18 cellular contexts compared by ENCODE assay signal in the genomic region with DNA sequence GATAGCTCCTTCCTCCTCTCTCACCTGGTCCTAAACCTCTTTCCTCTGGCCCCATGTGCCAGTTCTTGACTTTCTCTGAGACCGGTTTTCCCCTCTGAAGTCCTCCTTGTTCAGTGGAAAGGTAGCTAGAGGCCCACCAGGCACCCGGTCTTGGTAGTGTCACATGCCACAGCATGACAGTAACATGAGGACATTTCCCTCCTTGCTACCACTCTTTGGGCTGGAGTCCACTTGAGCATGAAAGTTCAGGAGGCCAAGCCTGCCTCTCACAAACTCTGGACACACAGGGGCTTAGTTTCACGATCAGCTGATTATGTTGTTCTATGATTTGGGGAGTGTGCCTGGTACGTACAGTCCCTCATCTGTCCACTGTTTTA. TPM values are rescaled to one million over a fixed set of nuclear protein-coding genes. Genes with fewer than 3 reads are reported as not detected.
DNase-seq lines count a peak whose midpoint lies in the region; ATAC-seq and TF ChIP-seq lines count a peak whose summit lies in the region.
"Had no signal": no experiment of that assay in that cellular context is flagged by ENCODE, and none has a peak within 500 bp of the region (broad histone marks: within the 10 kb centered on the region; RNA-seq: fewer than 3 reads in every experiment).

No MANE protein-coding gene starts in this region.

- TF ChIP-seq POLR2A in gastroesophageal sphincter (IDR thresholded peaks at IDR 0.05) = no peak
- no peak for TF ChIP-seq POLR2A in gastrocnemius medialis (IDR thresholded peaks at IDR 0.05)
- no peak for TF ChIP-seq POLR2A in uterus (IDR thresholded peaks at IDR 0.05)

- 12 to 49% methylated on average over 3 to 4 of the region's 4 CpGs for WGBS in gastroesophageal sphincter (ENCODE audit: low coverage in 1 of 2), 2 donors

- no peak for DNase-seq in left ventricle myocardium inferior
- no peak for DNase-seq in cardiac septum (ENCODE audit: low spot score)
- DNase-seq in gastrocnemius medialis = peak in 1 of 2 donors; percentile 76
- DNase-seq in uterus = no peak
- no peak for DNase-seq in activated T-helper 1 cell treated with anti-CD3 and anti-CD28 coated beads, Interleukin-12 subunit alpha, Interleukin-12 subunit beta, Interleukin-2, Interleukin-4 antibody, amounts not matched to agents 30 ng/mL and 10 ng/mL and 1 ng/mL, durations not matched to agents 14 hours and 24 hours and 36 hours (ENCODE audit: low spot score)
- no peak for DNase-seq in glutamatergic neuron
- DNase-seq: activated naive CD4-positive, alpha-beta T cell treated with anti-CD3 and anti-CD28 coated beads, Interleukin-2, amount 10 ng/mL, durations not matched to agents 7 days and 5 days; activated T-cell treated with anti-CD3 and anti-CD28 coated beads for 4 hours; CD4-positive, alpha-beta T cell; effector memory CD4-positive, alpha-beta T cell; natural killer cell; NCI-H2081; NCI-H69; stimulated activated CD4-positive, alpha-beta T cell treated with anti-CD3 and anti-CD28 coated beads, Interleukin-2, amount 100 ng/mL, for 48 hours had no signal

- H3K27ac Mint-ChIP-seq in activated T-helper 1 cell treated with anti-CD3 and anti-CD28 coated beads, Interleukin-12 subunit alpha, Interleukin-12 subunit beta, Interleukin-2, Interleukin-4 antibody, amounts not matched to agents 30 ng/mL and 10 ng/mL and 1 ng/mL, durations not matched to agents 14 hours and 24 hours and 36 hours = no peak overlapping the region
- H3K27ac Mint-ChIP-seq in glutamatergic neuron (ENCODE audit: unreplicated experiment) = no peak overlapping the region
- H3K27ac Mint-ChIP-seq: activated naive CD4-positive, alpha-beta T cell treated with anti-CD3 and anti-CD28 coated beads, Interleukin-2, amount 10 ng/mL, durations not matched to agents 7 days and 5 days; CD4-positive, alpha-beta T cell; natural killer cell had no signal

- peak overlapping the region; percentile 94 for H3K27ac ChIP-seq in left ventricle myocardium inferior (replicated peaks)
- peak overlapping the region; percentile 6 to 98 (median 90) for H3K27ac ChIP-seq in gastroesophageal sphincter
- peak overlapping the region; percentile 97 to 100 (median 99) for H3K27ac ChIP-seq in gastrocnemius medialis
- H3K27ac ChIP-seq in uterus = peak overlapping the region; percentile 95 to 99
- H3K27ac ChIP-seq: A549 had no signal

- TF ChIP-seq CTCF in left ventricle myocardium inferior (IDR thresholded peaks at IDR 0.05; ENCODE audit: borderline replicate concordance) (no peak), gastroesophageal sphincter (IDR thresholded peaks at IDR 0.05) (no peak), gastrocnemius medialis (IDR thresholded peaks at IDR 0.05 in 4 of 5, conservative IDR thresholded peaks at IDR 0.05 in 1 of 5) (no peak), uterus (IDR thresholded peaks at IDR 0.05) (no peak), glutamatergic neuron (IDR thresholded peaks at IDR 0.05; ENCODE audit: partially characterized antibody, unreplicated experiment) (no peak)

- H3K27me3 ChIP-seq in left ventricle myocardium inferior (ENCODE audit: low read depth) = no peaks in the 10 kb centered on the region
- H3K27me3 ChIP-seq in gastroesophageal sphincter = no peaks in the 10 kb centered on the region
- H3K27me3 ChIP-seq in gastrocnemius medialis = no peaks in the 10 kb centered on the region
- no peaks in the 10 kb centered on the region for H3K27me3 ChIP-seq in uterus

- in situ Hi-C loops in gastrocnemius medialis (cut with MboI; ENCODE audit: low sequenced_read_pairs in 4 of 4) = no loop called here

- H3K4me3 Mint-ChIP-seq in activated T-helper 1 cell treated with anti-CD3 and anti-CD28 coated beads, Interleukin-12 subunit alpha, Interleukin-12 subunit beta, Interleukin-2, Interleukin-4 antibody, amounts not matched to agents 30 ng/mL and 10 ng/mL and 1 ng/mL, durations not matched to agents 14 hours and 24 hours and 36 hours = no peak overlapping the region
- no peak overlapping the region for H3K4me3 Mint-ChIP-seq in glutamatergic neuron (ENCODE audit: unreplicated experiment)
- H3K4me3 Mint-ChIP-seq: activated naive CD4-positive, alpha-beta T cell treated with anti-CD3 and anti-CD28 coated beads, Interleukin-2, amount 10 ng/mL, durations not matched to agents 7 days and 5 days; CD4-positive, alpha-beta T cell; natural killer cell had no signal

- peaks cover 10% of the 10 kb centered on the region for H3K4me1 Mint-ChIP-seq in activated T-helper 1 cell treated with anti-CD3 and anti-CD28 coated beads, Interleukin-12 subunit alpha, Interleukin-12 subunit beta, Interleukin-2, Interleukin-4 antibody, amounts not matched to agents 30 ng/mL and 10 ng/mL and 1 ng/mL, durations not matched to agents 14 hours and 24 hours and 36 hours (ENCODE audit: low read depth)
- H3K4me1 Mint-ChIP-seq in glutamatergic neuron (ENCODE audit: low read depth, unreplicated experiment) = peaks cover 28% of the 10 kb centered on the region
- H3K4me1 Mint-ChIP-seq: activated naive CD4-positive, alpha-beta T cell treated with anti-CD3 and anti-CD28 coated beads, Interleukin-2, amount 10 ng/mL, durations not matched to agents 7 days and 5 days had no signal

- ATAC-seq in gastroesophageal sphincter (no peak), gastrocnemius medialis (peak; percentile 46 to 55), GM21737 (IDR thresholded peaks at IDR 0.05; ENCODE audit: unreplicated experiment) (no peak)
- ATAC-seq: A549, natural killer cell, SK-N-SH treated with all-trans-retinoic acid at 6 μM for 48 hours had no signal

- peaks cover 100% of the 10 kb centered on the region for H3K4me1 ChIP-seq in left ventricle myocardium inferior
- peaks cover 23 to 100% (median 72%) of the 10 kb centered on the region in 3 donors for H3K4me1 ChIP-seq in gastroesophageal sphincter
- H3K4me1 ChIP-seq in gastrocnemius medialis = peaks cover 98 to 100% of the 10 kb centered on the region in 2 donors
- H3K4me1 ChIP-seq in uterus = peaks cover 21 to 40% of the 10 kb centered on the region in 2 donors

- no peak for TF ChIP-seq EP300 in gastroesophageal sphincter (IDR thresholded peaks at IDR 0.05)

- no peaks in the 10 kb centered on the region for H3K36me3 Mint-ChIP-seq in activated T-helper 1 cell treated with anti-CD3 and anti-CD28 coated beads, Interleukin-12 subunit alpha, Interleukin-12 subunit beta, Interleukin-2, Interleukin-4 antibody, amounts not matched to agents 30 ng/mL and 10 ng/mL and 1 ng/mL, durations not matched to agents 14 hours and 24 hours and 36 hours (ENCODE audit: low read depth)
- H3K36me3 Mint-ChIP-seq in glutamatergic neuron (ENCODE audit: unreplicated experiment) = no peaks in the 10 kb centered on the region
- H3K36me3 Mint-ChIP-seq: activated naive CD4-positive, alpha-beta T cell treated with anti-CD3 and anti-CD28 coated beads, Interleukin-2, amount 10 ng/mL, durations not matched to agents 7 days and 5 days; natural killer cell had no signal

- H3K27me3 Mint-ChIP-seq in activated T-helper 1 cell treated with anti-CD3 and anti-CD28 coated beads, Interleukin-12 subunit alpha, Interleukin-12 subunit beta, Interleukin-2, Interleukin-4 antibody, amounts not matched to agents 30 ng/mL and 10 ng/mL and 1 ng/mL, durations not matched to agents 14 hours and 24 hours and 36 hours (ENCODE audit: insufficient read depth) = peaks cover 7% of the 10 kb centered on the region
- H3K27me3 Mint-ChIP-seq in glutamatergic neuron (ENCODE audit: unreplicated experiment) = peaks cover 9% of the 10 kb centered on the region
- H3K27me3 Mint-ChIP-seq: CD4-positive, alpha-beta T cell had no signal

- H3K9me3 Mint-ChIP-seq in activated T-helper 1 cell treated with anti-CD3 and anti-CD28 coated beads, Interleukin-12 subunit alpha, Interleukin-12 subunit beta, Interleukin-2, Interleukin-4 antibody, amounts not matched to agents 30 ng/mL and 10 ng/mL and 1 ng/mL, durations not matched to agents 14 hours and 24 hours and 36 hours = no peaks in the 10 kb centered on the region
- peaks cover 7% of the 10 kb centered on the region for H3K9me3 Mint-ChIP-seq in glutamatergic neuron (ENCODE audit: unreplicated experiment)
- H3K9me3 Mint-ChIP-seq: activated naive CD4-positive, alpha-beta T cell treated with anti-CD3 and anti-CD28 coated beads, Interleukin-2, amount 10 ng/mL, durations not matched to agents 7 days and 5 days; CD4-positive, alpha-beta T cell; natural killer cell had no signal

- H3K4me3 ChIP-seq in left ventricle myocardium inferior (no peak overlapping the region), gastroesophageal sphincter (no peak overlapping the region), gastrocnemius medialis (no peak overlapping the region), uterus (no peak overlapping the region)
- H3K4me3 ChIP-seq: A549 had no signal

- H3K36me3 ChIP-seq in left ventricle myocardium inferior (no peaks in the 10 kb centered on the region), gastroesophageal sphincter (peaks cover 0 to 9% of the 10 kb centered on the region in 2 donors), gastrocnemius medialis (no peaks in the 10 kb centered on the region), uterus (no peaks in the 10 kb centered on the region)

- intact Hi-C loops in left ventricle myocardium inferior (cut with micrococcal nuclease) = no loop called here
- intact Hi-C loops in cardiac septum (cut with DNase I) = no loop called here
- intact Hi-C loops in gastrocnemius medialis (cut with DNase I; ENCODE audit: low total_unique reads) = no loop called here
- intact Hi-C loops in uterus (cut with DNase I; ENCODE audit: low total_unique reads) = no loop called here
- intact Hi-C loops in activated T-helper 1 cell treated with anti-CD3 and anti-CD28 coated beads, Interleukin-12 subunit alpha, Interleukin-12 subunit beta, Interleukin-2, Interleukin-4 antibody, amounts not matched to agents 30 ng/mL and 10 ng/mL and 1 ng/mL, durations not matched to agents 14 hours and 24 hours and 36 hours (cut with micrococcal nuclease) = no loop called here

- no peaks in the 10 kb centered on the region for H3K9me3 ChIP-seq in left ventricle myocardium inferior (replicated peaks)
- H3K9me3 ChIP-seq in gastroesophageal sphincter = no peaks in the 10 kb centered on the region
- H3K9me3 ChIP-seq in gastrocnemius medialis = no peaks in the 10 kb centered on the region
- no peaks in the 10 kb centered on the region for H3K9me3 ChIP-seq in uterus
- H3K9me3 ChIP-seq: A549 had no signal

RNA-seq across cellular contexts. Expression of gene NFIX, which starts 45.6 kb away (rescaled TPM):
- total RNA-seq in left ventricle myocardium inferior (118 TPM), cardiac septum (123 TPM), gastroesophageal sphincter (100 to 1,000 TPM in 1 of 4 donors, 10 to 100 TPM in 3; 44.7 to 145 (median 72.4) TPM), gastrocnemius medialis (100 to 1,000 TPM in 2 of 4 donors, 10 to 100 TPM in 2; 31.9 to 128 (median 105) TPM), uterus (100 to 1,000 TPM in 2 of 4 donors, 10 to 100 TPM in 2; 27.4 to 381 (median 78.4) TPM), glutamatergic neuron (ENCODE audit: unreplicated experiment) (2.4 TPM)
- total RNA-seq in activated T-helper 1 cell treated with anti-CD3 and anti-CD28 coated beads, Interleukin-12 subunit alpha, Interleukin-12 subunit beta, Interleukin-2, Interleukin-4 antibody, amounts not matched to agents 30 ng/mL and 10 ng/mL and 1 ng/mL, durations not matched to agents 14 hours and 24 hours and 36 hours = 4.5 and 8.0 TPM in 2 replicates

Comparison
In these comparisons a context has a peak if more than half of its experiments do, and no peak if none do; other contexts are left out.
1. ATAC-seq: peak in gastrocnemius medialis (2 of 2); none in gastroesophageal sphincter (single experiment) and GM21737 (single experiment).
2. Peak in every context shown above with its lines, with median percentiles within 50 percentile points of each other: H3K27ac ChIP-seq.